19 cellular contexts compared by ENCODE assay signal in genomic region chr6:87071683-87072082, GRCh38. TPM values are rescaled to one million over a fixed set of nuclear protein-coding genes. Genes with fewer than 3 reads are reported as not detected.
"Had no signal": no experiment of that assay in that cellular context is flagged by ENCODE, and none has a peak within 500 bp of the region (broad histone marks: within the 10 kb centered on the region; RNA-seq: fewer than 3 reads in every experiment).

No MANE protein-coding gene starts in this region.

- H3K36me3 Mint-ChIP-seq: activated naive CD8-positive, alpha-beta T cell treated with anti-CD3 and anti-CD28 coated beads for 36 hours had no signal

- H3K27me3 ChIP-seq: testis had no signal

- H3K4me3 Mint-ChIP-seq: activated naive CD8-positive, alpha-beta T cell treated with anti-CD3 and anti-CD28 coated beads for 36 hours; activated T-cell treated with anti-CD3 and anti-CD28 coated beads, Interleukin-2, amount 50 U/mL, for 24 hours; dendritic cell treated with granulocyte-macrophage colony-stimulating factor and Interleukin-4, amounts not matched to agents 40 ng/mL and 50 ng/mL, for 4 days; neural crest cell; stimulated activated naive CD8-positive, alpha-beta T cell treated with anti-CD3 and anti-CD28 coated beads, Interleukin-15, Interleukin-2, amounts not matched to agents 100 ng/mL and 50 ng/mL, for 24 hours had no signal

- H3K4me1 ChIP-seq: testis, upper lobe of right lung had no signal

- H3K36me3 ChIP-seq: brain microvascular endothelial cell, upper lobe of right lung had no signal

- H3K27ac Mint-ChIP-seq: activated naive CD8-positive, alpha-beta T cell treated with anti-CD3 and anti-CD28 coated beads for 36 hours; activated T-cell treated with anti-CD3 and anti-CD28 coated beads, Interleukin-2, amount 50 U/mL, for 24 hours; dendritic cell treated with granulocyte-macrophage colony-stimulating factor and Interleukin-4, amounts not matched to agents 40 ng/mL and 50 ng/mL, for 4 days; stimulated activated naive CD8-positive, alpha-beta T cell treated with anti-CD3 and anti-CD28 coated beads, Interleukin-15, Interleukin-2, amounts not matched to agents 100 ng/mL and 50 ng/mL, for 24 hours had no signal

- H3K27ac ChIP-seq: brain microvascular endothelial cell, testis, upper lobe of right lung had no signal

- H3K4me1 Mint-ChIP-seq: activated naive CD8-positive, alpha-beta T cell treated with anti-CD3 and anti-CD28 coated beads for 36 hours had no signal

- DNase-seq: activated CD4-positive, alpha-beta T cell treated with anti-CD3 and anti-CD28 coated beads, Interleukin-2, amount 50 U/mL, for 4 hours; activated CD4-positive, CD25-positive, alpha-beta regulatory T cell treated with anti-CD3 and anti-CD28 coated beads, Interleukin-2, amount 50 U/mL, for 72 hours; activated gamma-delta T cell; activated naive CD8-positive, alpha-beta T cell treated with anti-CD3 and anti-CD28 coated beads for 36 hours; activated T-cell treated with anti-CD3 and anti-CD28 coated beads, Interleukin-2, amount 50 U/mL, for 24 hours; brain microvascular endothelial cell; cerebellar nuclear complex; hippocampal formation; kidney glomerular epithelial cell; stimulated activated CD4-positive, alpha-beta T cell treated with anti-CD3 and anti-CD28 coated beads, Interleukin-12 subunit alpha, Interleukin-12 subunit beta, amount 100 ng/mL, for 4 hours; stimulated activated CD4-positive, alpha-beta T cell treated with anti-CD3 and anti-CD28 coated beads, Interleukin-2, amount 100 ng/mL, for 48 hours; testis; upper lobe of right lung had no signal

- H3K9me3 ChIP-seq: testis, upper lobe of right lung had no signal

- H3K4me3 ChIP-seq: testis, upper lobe of right lung had no signal

- H3K9me3 Mint-ChIP-seq: activated naive CD8-positive, alpha-beta T cell treated with anti-CD3 and anti-CD28 coated beads for 36 hours; activated T-cell treated with anti-CD3 and anti-CD28 coated beads, Interleukin-2, amount 50 U/mL, for 24 hours; dendritic cell treated with granulocyte-macrophage colony-stimulating factor and Interleukin-4, amounts not matched to agents 40 ng/mL and 50 ng/mL, for 4 days; neural crest cell; stimulated activated naive CD8-positive, alpha-beta T cell treated with anti-CD3 and anti-CD28 coated beads, Interleukin-15, Interleukin-2, amounts not matched to agents 100 ng/mL and 50 ng/mL, for 24 hours had no signal

- ATAC-seq: upper lobe of right lung had no signal

RNA-seq across cellular contexts. Expression of gene CGA, which starts 23.2 kb away (rescaled TPM):
- total RNA-seq: activated naive CD8-positive, alpha-beta T cell treated with anti-CD3 and anti-CD28 coated beads for 36 hours; epithelial cell of proximal tubule; myocyte; neural crest cell; osteocyte; testis; upper lobe of right lung had no signal
